20 cellular contexts compared by ENCODE assay signal in the genomic region with DNA sequence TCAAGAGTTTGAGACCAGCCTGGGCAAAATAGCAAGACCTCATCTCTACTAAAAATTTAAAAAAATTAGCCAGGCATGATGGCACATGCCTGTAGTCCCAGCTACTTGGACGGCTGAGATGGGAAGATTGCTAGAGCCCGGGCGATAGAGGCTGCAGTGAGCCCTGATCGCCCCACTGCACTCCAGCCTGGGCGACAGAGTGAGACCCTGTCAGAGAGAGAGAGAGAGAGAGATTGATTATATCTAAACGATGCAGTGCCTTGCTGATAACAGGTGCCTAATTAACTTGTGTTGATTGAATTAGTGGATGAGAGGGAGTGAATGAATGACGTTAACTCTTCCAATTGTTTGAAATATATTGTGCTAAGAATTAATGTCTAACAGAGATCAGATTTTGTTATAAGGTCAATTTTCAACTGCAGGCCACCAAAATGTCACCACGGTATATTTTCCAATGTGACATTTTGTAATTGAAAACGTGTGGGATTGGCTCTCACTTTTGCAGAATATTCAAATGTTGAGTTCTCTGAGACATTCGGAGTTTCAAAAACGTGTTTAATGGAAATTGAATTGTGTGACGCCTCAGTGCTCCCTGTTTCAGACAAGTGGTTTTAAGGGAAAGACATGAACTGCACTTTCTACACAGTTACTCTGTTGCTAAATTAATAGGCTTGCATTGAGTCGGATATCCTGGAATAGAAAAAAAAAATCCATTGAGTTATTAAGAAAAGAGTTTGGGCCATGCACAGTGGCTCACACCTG. TPM values are rescaled to one million over a fixed set of nuclear protein-coding genes. Genes with fewer than 3 reads are reported as not detected.
DNase-seq lines count a peak whose midpoint lies in the region; ATAC-seq lines count a peak whose summit lies in the region.
"Had no signal": no experiment of that assay in that cellular context is flagged by ENCODE, and none has a peak within 500 bp of the region (broad histone marks: within the 10 kb centered on the region; RNA-seq: fewer than 3 reads in every experiment).

No MANE protein-coding gene starts in this region.

- no peaks in the 10 kb centered on the region for H3K36me3 Mint-ChIP-seq in activated naive CD4-positive, alpha-beta T cell treated with anti-CD3 and anti-CD28 coated beads for 36 hours (ENCODE audit: low read depth)
- H3K36me3 Mint-ChIP-seq in activated T-helper 17 cell treated with anti-CD3 and anti-CD28 coated beads, Interleukin-2, amount 50 U/mL, for 72 hours (ENCODE audit: low read depth): no peaks in the 10 kb centered on the region
- H3K36me3 Mint-ChIP-seq in naive thymus-derived CD4-positive, alpha-beta T cell: peaks cover 0 to 15% (median 0%) of the 10 kb centered on the region in 5 donors

- POLR2A ChIA-PET in naive thymus-derived CD4-positive, alpha-beta T cell (lab: Charles Lee): no interaction called here

- WGBS in right cardiac atrium: 77% methylated on average over 13 of the region's 13 CpGs

- no peak overlapping the region for H3K4me3 ChIP-seq in naive thymus-derived CD4-positive, alpha-beta T cell (ENCODE audit: low read length)
- H3K4me3 ChIP-seq in right cardiac atrium (ENCODE audit: low read length): no peak overlapping the region
- H3K4me3 ChIP-seq: GM23248 had no signal

- no peaks in the 10 kb centered on the region for H3K9me3 ChIP-seq in naive thymus-derived CD4-positive, alpha-beta T cell (ENCODE audit: control insufficient read depth in 2 of 3, low read length in 3 of 3)
- no peaks in the 10 kb centered on the region for H3K9me3 ChIP-seq in right cardiac atrium (ENCODE audit: control insufficient read depth, low read length)

- no peaks in the 10 kb centered on the region for H3K4me1 ChIP-seq in naive thymus-derived CD4-positive, alpha-beta T cell (ENCODE audit: control insufficient read depth in 2 of 2, insufficient read depth in 2 of 2, low read length in 2 of 2)
- H3K4me1 ChIP-seq in right cardiac atrium (ENCODE audit: control insufficient read depth, insufficient read depth, low read length): no peaks in the 10 kb centered on the region

- H3K27ac Mint-ChIP-seq in activated naive CD4-positive, alpha-beta T cell treated with anti-CD3 and anti-CD28 coated beads for 36 hours: peak overlapping the region; percentile 21
- peak overlapping the region; percentile 8 for H3K27ac Mint-ChIP-seq in activated T-helper 17 cell treated with anti-CD3 and anti-CD28 coated beads, Interleukin-2, amount 50 U/mL, for 72 hours
- H3K27ac Mint-ChIP-seq in naive thymus-derived CD4-positive, alpha-beta T cell: no peak overlapping the region

- intact Hi-C loops in activated naive CD4-positive, alpha-beta T cell treated with anti-CD3 and anti-CD28 coated beads for 36 hours (cut with micrococcal nuclease): no loop called here
- intact Hi-C loops in naive thymus-derived CD4-positive, alpha-beta T cell (cut with micrococcal nuclease): no loop called here
- intact Hi-C loops in right cardiac atrium (cut with DNase I): no loop called here

- H3K9me3 Mint-ChIP-seq in activated naive CD4-positive, alpha-beta T cell treated with anti-CD3 and anti-CD28 coated beads for 36 hours: no peaks in the 10 kb centered on the region
- H3K9me3 Mint-ChIP-seq in activated T-helper 17 cell treated with anti-CD3 and anti-CD28 coated beads, Interleukin-2, amount 50 U/mL, for 72 hours: no peaks in the 10 kb centered on the region
- no peaks in the 10 kb centered on the region for H3K9me3 Mint-ChIP-seq in naive thymus-derived CD4-positive, alpha-beta T cell

- DNase-seq in activated naive CD4-positive, alpha-beta T cell treated with anti-CD3 and anti-CD28 coated beads for 36 hours: no peak
- no peak for DNase-seq in activated naive CD4-positive, alpha-beta T cell treated with Interleukin-2 at 50 U/mL for 16 hours
- peak; percentile 57 for DNase-seq in left kidney (ENCODE audit: low read depth, low spot score)
- DNase-seq in naive thymus-derived CD4-positive, alpha-beta T cell: no peak
- DNase-seq in HK-2 (ENCODE audit: unreplicated experiment): no peak
- DNase-seq in right cardiac atrium: no peak
- DNase-seq: GM23248, HCEC 1CT, MV-4-11, NCI-H1417, NCI-H187, NCI-H2107, NCI-H510A, NCI-H774, SHP77 treated with DMSO at 0.1 percent for 48 hours had no signal

- CTCF ChIA-PET in activated naive CD4-positive, alpha-beta T cell treated with anti-CD3 and anti-CD28 coated beads for 36 hours (lab: Charles Lee): no interaction called here
- CTCF ChIA-PET in naive thymus-derived CD4-positive, alpha-beta T cell (lab: Charles Lee): no interaction called here

- no peaks in the 10 kb centered on the region for H3K27me3 ChIP-seq in naive thymus-derived CD4-positive, alpha-beta T cell (ENCODE audit: control insufficient read depth in 2 of 2, insufficient read depth in 2 of 2, low read length in 2 of 2)
- H3K27me3 ChIP-seq in right cardiac atrium (ENCODE audit: control insufficient read depth, insufficient read depth): no peaks in the 10 kb centered on the region

- no peaks in the 10 kb centered on the region for H3K36me3 ChIP-seq in naive thymus-derived CD4-positive, alpha-beta T cell (ENCODE audit: control insufficient read depth in 2 of 3, insufficient read depth in 3 of 3, low read length in 3 of 3)

- no peak overlapping the region for H3K4me3 Mint-ChIP-seq in activated naive CD4-positive, alpha-beta T cell treated with anti-CD3 and anti-CD28 coated beads for 36 hours
- H3K4me3 Mint-ChIP-seq in activated T-helper 17 cell treated with anti-CD3 and anti-CD28 coated beads, Interleukin-2, amount 50 U/mL, for 72 hours: no peak overlapping the region
- H3K4me3 Mint-ChIP-seq in naive thymus-derived CD4-positive, alpha-beta T cell: no peak overlapping the region

- no peak overlapping the region for H3K27ac ChIP-seq in naive thymus-derived CD4-positive, alpha-beta T cell (ENCODE audit: low read depth, low read length)
- no peak overlapping the region for H3K27ac ChIP-seq in right cardiac atrium (ENCODE audit: low read length)
- H3K27ac ChIP-seq: C4-2B, GM23248, HL-60, KMS-11 had no signal

- ATAC-seq in activated T-helper 17 cell treated with anti-CD3 and anti-CD28 coated beads, Interleukin-2, amount 50 U/mL, for 72 hours (replicated peaks): peak; percentile 53
- no peak for ATAC-seq in naive thymus-derived CD4-positive, alpha-beta T cell
- ATAC-seq in right cardiac atrium: no peak

- H3K27me3 Mint-ChIP-seq in activated naive CD4-positive, alpha-beta T cell treated with anti-CD3 and anti-CD28 coated beads for 36 hours (ENCODE audit: low read depth): no peaks in the 10 kb centered on the region
- no peaks in the 10 kb centered on the region for H3K27me3 Mint-ChIP-seq in activated T-helper 17 cell treated with anti-CD3 and anti-CD28 coated beads, Interleukin-2, amount 50 U/mL, for 72 hours
- H3K27me3 Mint-ChIP-seq in naive thymus-derived CD4-positive, alpha-beta T cell: no peaks in the 10 kb centered on the region

- H3K4me1 Mint-ChIP-seq in activated naive CD4-positive, alpha-beta T cell treated with anti-CD3 and anti-CD28 coated beads for 36 hours (ENCODE audit: low read depth): peaks cover 4% of the 10 kb centered on the region
- H3K4me1 Mint-ChIP-seq in activated T-helper 17 cell treated with anti-CD3 and anti-CD28 coated beads, Interleukin-2, amount 50 U/mL, for 72 hours: peaks cover 8% of the 10 kb centered on the region
- H3K4me1 Mint-ChIP-seq in naive thymus-derived CD4-positive, alpha-beta T cell: peaks cover 0 to 18% (median 16%) of the 10 kb centered on the region in 7 donors

RNA-seq across cellular contexts. Expression of gene ABAT, which starts 53.6 kb away (rescaled TPM):
- 1 to 10 TPM; 2.7 to 3.1 TPM for total RNA-seq in activated naive CD4-positive, alpha-beta T cell treated with anti-CD3 and anti-CD28 coated beads for 36 hours
- total RNA-seq in activated T-helper 17 cell treated with anti-CD3 and anti-CD28 coated beads, Interleukin-2, amount 50 U/mL, for 72 hours: 10 to 100 TPM in 1 of 2 donors, 1 to 10 TPM in 1; 4.8 to 10.4 TPM
- 10 to 100 TPM in 2 of 5 experiments, 1 to 10 TPM in 3; 5.4 to 11.5 (median 9.3) TPM for total RNA-seq in naive thymus-derived CD4-positive, alpha-beta T cell
- 1 to 10 TPM; 1.3 to 2.9 TPM for polyA plus RNA-seq in naive thymus-derived CD4-positive, alpha-beta T cell
- 10 to 100 TPM; 12.3 to 42.4 (median 20.2) TPM for total RNA-seq in right cardiac atrium
- polyA plus RNA-seq in right cardiac atrium: 10.9 TPM
- total RNA-seq: HT1080 had no signal

Comparison
In these comparisons a context has a peak if more than half of its experiments do, and no peak if none do; other contexts are left out.
1. H3K27ac Mint-ChIP-seq: peak in activated naive CD4-positive, alpha-beta T cell treated with anti-CD3 and anti-CD28 coated beads for 36 hours (single experiment) and activated T-helper 17 cell treated with anti-CD3 and anti-CD28 coated beads, Interleukin-2, amount 50 U/mL, for 72 hours (single experiment); none in naive thymus-derived CD4-positive, alpha-beta T cell (0 of 9).